Comparison of ENCODE assay signal across 1 cellular context in the genomic region with DNA sequence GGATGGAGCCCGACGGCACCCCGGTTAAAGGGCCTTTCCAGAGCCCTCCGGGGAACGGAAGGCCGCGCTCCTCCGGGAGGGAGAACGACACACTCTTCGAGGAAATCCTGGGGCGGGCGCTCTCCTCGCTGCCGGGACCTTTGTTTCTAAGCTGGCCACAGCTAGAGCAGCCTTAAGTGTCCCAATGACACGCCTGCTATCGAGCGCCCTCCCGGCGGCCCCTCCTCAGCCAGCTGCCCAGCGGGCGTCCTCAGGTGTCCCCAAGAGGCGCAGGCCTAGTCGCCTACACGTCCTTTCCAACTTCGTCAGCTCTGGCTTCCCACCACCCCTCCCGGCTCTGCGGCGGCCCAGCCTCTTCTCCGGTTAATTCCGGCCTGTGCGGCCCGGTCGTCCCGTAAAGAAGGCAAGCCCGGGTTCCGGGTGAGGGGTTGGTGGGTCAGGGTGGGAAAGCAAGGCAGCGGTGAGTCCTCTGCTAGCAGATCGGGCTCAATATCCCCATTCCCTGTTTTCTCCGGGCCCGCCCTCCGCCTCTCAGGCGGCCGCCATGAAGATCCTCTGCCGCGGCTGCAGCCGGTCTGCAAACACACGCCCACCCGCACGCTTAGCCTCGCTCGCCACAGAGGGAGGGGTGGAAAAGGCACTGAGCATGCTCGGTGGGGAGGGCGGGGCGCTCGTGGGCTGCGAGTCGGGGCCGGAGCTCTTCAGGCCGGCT.
TF ChIP-seq lines count a peak whose summit lies in the region.

No MANE protein-coding gene starts in this region.

TF ChIP-seq in K562, 482 proteins besides CTCF, POLR2A, EP300 and RAD21 (continued from another document and continues in another):
- TF ChIP-seq PTRF (tag; IDR thresholded peaks at IDR 0.05): no peak
- no peak for TF ChIP-seq ETS2 (tag; IDR thresholded peaks at IDR 0.05; ENCODE audit: borderline replicate concordance, poor library complexity, severe bottlenecking)
- TF ChIP-seq HDAC8 (tag; IDR thresholded peaks at IDR 0.05): no peak
- TF ChIP-seq CGGBP1 (CRISPR knock-in tag; IDR thresholded peaks at IDR 0.05): no peak; the same call in 1 of the 2 replicates
- no peak for TF ChIP-seq ASH1L (IDR thresholded peaks at IDR 0.05; ENCODE audit: borderline replicate concordance, low read depth, partially characterized antibody)
- TF ChIP-seq EZH2 (IDR thresholded peaks at IDR 0.05; ENCODE audit: borderline replicate concordance, low read depth, low read length): no peak
- TF ChIP-seq KLF6 (CRISPR knock-in tag; IDR thresholded peaks at IDR 0.05; ENCODE audit: borderline replicate concordance): peak; percentile 27; the same call in 1 of the 2 replicates
- TF ChIP-seq CBX2 (IDR thresholded peaks at IDR 0.05; ENCODE audit: insufficient read depth, low read length, poor library complexity, severe bottlenecking): no peak
- TF ChIP-seq CBX5 (IDR thresholded peaks at IDR 0.05; ENCODE audit: borderline replicate concordance, low read depth): no peak
- TF ChIP-seq FOXJ3 (CRISPR knock-in tag; IDR thresholded peaks at IDR 0.05): no peak
- no peak for TF ChIP-seq XRCC4 (IDR thresholded peaks at IDR 0.05; ENCODE audit: extremely low read depth, insufficient read depth, insufficient read length)
- TF ChIP-seq KLF16 (IDR thresholded peaks at IDR 0.05): no peak; the same call in 1 of the 2 replicates
- TF ChIP-seq TSC22D4 (tag; IDR thresholded peaks at IDR 0.05): no peak
- no peak for TF ChIP-seq ZKSCAN1 (IDR thresholded peaks at IDR 0.05; ENCODE audit: low read depth, low read length)
- TF ChIP-seq MTA2 (IDR thresholded peaks at IDR 0.05; ENCODE audit: low read depth): no peak
- no peak for TF ChIP-seq NEUROD1 (IDR thresholded peaks at IDR 0.05; ENCODE audit: borderline replicate concordance, low read depth, low read length, partially characterized antibody)
- no peak for TF ChIP-seq XRCC5 (IDR thresholded peaks at IDR 0.05; ENCODE audit: low read depth, low read length)
- no peak for TF ChIP-seq BMI1 (IDR thresholded peaks at IDR 0.05; ENCODE audit: low read length)
- TF ChIP-seq, protein P1, sequence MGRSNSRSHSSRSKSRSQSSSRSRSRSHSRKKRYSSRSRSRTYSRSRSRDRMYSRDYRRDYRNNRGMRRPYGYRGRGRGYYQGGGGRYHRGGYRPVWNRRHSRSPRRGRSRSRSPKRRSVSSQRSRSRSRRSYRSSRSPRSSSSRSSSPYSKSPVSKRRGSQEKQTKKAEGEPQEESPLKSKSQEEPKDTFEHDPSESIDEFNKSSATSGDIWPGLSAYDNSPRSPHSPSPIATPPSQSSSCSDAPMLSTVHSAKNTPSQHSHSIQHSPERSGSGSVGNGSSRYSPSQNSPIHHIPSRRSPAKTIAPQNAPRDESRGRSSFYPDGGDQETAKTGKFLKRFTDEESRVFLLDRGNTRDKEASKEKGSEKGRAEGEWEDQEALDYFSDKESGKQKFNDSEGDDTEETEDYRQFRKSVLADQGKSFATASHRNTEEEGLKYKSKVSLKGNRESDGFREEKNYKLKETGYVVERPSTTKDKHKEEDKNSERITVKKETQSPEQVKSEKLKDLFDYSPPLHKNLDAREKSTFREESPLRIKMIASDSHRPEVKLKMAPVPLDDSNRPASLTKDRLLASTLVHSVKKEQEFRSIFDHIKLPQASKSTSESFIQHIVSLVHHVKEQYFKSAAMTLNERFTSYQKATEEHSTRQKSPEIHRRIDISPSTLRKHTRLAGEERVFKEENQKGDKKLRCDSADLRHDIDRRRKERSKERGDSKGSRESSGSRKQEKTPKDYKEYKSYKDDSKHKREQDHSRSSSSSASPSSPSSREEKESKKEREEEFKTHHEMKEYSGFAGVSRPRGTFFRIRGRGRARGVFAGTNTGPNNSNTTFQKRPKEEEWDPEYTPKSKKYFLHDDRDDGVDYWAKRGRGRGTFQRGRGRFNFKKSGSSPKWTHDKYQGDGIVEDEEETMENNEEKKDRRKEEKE (IDR thresholded peaks at IDR 0.05; ENCODE audit: borderline replicate concordance in 1 of 2, control insufficient read depth in 1 of 2, low read depth in 2 of 2, low read length in 1 of 2): no peak
- TF ChIP-seq GTF2B (IDR thresholded peaks at IDR 0.05; ENCODE audit: extremely low read depth, insufficient read length): no peak
- TF ChIP-seq NRF1 (conservative IDR thresholded peaks at IDR 0.05 in 1 of 2, IDR thresholded peaks at IDR 0.05 in 1 of 2): peak; percentile 86 to 88
- TF ChIP-seq FOS (IDR thresholded peaks at IDR 0.05; ENCODE audit: extremely low read depth, insufficient read length): no peak
- peak; percentile 78 for TF ChIP-seq TAF1 (IDR thresholded peaks at IDR 0.05; ENCODE audit: control insufficient read depth, extremely low read depth, insufficient read depth, low read length, severe bottlenecking)
- no peak for TF ChIP-seq ARID2 (IDR thresholded peaks at IDR 0.05)
- TF ChIP-seq, protein P2, sequence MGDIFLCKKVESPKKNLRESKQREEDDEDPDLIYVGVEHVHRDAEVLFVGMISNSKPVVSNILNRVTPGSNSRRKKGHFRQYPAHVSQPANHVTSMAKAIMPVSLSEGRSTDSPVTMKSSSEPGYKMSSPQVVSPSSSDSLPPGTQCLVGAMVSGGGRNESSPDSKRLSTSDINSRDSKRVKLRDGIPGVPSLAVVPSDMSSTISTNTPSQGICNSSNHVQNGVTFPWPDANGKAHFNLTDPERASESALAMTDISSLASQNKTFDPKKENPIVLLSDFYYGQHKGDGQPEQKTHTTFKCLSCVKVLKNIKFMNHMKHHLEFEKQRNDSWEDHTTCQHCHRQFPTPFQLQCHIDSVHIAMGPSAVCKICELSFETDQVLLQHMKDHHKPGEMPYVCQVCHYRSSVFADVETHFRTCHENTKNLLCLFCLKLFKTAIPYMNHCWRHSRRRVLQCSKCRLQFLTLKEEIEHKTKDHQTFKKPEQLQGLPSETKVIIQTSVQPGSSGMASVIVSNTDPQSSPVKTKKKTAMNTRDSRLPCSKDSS (IDR thresholded peaks at IDR 0.05; ENCODE audit: low read depth, partially characterized antibody): no peak
- no peak for TF ChIP-seq FOXA1 (IDR thresholded peaks at IDR 0.05; ENCODE audit: borderline replicate concordance)
- TF ChIP-seq DDX20 (tag; IDR thresholded peaks at IDR 0.05; ENCODE audit: low read depth): no peak
- TF ChIP-seq ZNF224 (CRISPR knock-in tag; IDR thresholded peaks at IDR 0.05): no peak
- TF ChIP-seq KAT8 (IDR thresholded peaks at IDR 0.05; ENCODE audit: low read depth): no peak
- no peak for TF ChIP-seq KLF1 (tag; IDR thresholded peaks at IDR 0.05)
- peak; percentile 66 for TF ChIP-seq TBP (optimal IDR thresholded peaks at IDR 0.05; ENCODE audit: low read depth, low read length)
- TF ChIP-seq RB1 (IDR thresholded peaks at IDR 0.05; ENCODE audit: low read depth): no peak
- TF ChIP-seq HEY1 (CRISPR knock-in tag; IDR thresholded peaks at IDR 0.05; ENCODE audit: borderline replicate concordance): no peak
- TF ChIP-seq SRSF9 (IDR thresholded peaks at IDR 0.05; ENCODE audit: borderline replicate concordance, low read depth, low read length): no peak
- TF ChIP-seq, protein P3, sequence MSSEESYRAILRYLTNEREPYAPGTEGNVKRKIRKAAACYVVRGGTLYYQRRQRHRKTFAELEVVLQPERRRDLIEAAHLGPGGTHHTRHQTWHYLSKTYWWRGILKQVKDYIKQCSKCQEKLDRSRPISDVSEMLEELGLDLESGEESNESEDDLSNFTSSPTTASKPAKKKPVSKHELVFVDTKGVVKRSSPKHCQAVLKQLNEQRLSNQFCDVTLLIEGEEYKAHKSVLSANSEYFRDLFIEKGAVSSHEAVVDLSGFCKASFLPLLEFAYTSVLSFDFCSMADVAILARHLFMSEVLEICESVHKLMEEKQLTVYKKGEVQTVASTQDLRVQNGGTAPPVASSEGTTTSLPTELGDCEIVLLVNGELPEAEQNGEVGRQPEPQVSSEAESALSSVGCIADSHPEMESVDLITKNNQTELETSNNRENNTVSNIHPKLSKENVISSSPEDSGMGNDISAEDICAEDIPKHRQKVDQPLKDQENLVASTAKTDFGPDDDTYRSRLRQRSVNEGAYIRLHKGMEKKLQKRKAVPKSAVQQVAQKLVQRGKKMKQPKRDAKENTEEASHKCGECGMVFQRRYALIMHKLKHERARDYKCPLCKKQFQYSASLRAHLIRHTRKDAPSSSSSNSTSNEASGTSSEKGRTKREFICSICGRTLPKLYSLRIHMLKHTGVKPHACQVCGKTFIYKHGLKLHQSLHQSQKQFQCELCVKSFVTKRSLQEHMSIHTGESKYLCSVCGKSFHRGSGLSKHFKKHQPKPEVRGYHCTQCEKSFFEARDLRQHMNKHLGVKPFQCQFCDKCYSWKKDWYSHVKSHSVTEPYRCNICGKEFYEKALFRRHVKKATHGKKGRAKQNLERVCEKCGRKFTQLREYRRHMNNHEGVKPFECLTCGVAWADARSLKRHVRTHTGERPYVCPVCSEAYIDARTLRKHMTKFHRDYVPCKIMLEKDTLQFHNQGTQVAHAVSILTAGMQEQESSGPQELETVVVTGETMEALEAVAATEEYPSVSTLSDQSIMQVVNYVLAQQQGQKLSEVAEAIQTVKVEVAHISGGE (CRISPR knock-in tag; IDR thresholded peaks at IDR 0.05): peak in 1 of 3 experiments; percentile 75; a peak in 2 of 6 replicates
- no peak for TF ChIP-seq TAF15 (IDR thresholded peaks at IDR 0.05; ENCODE audit: low read depth, low read length)
- TF ChIP-seq ZNF518B (CRISPR knock-in tag; IDR thresholded peaks at IDR 0.05): no peak
- peak; percentile 84 for TF ChIP-seq L3MBTL2 (IDR thresholded peaks at IDR 0.05)
- no peak for TF ChIP-seq SMARCA4 (IDR thresholded peaks at IDR 0.05)
- TF ChIP-seq DIDO1 (tag; IDR thresholded peaks at IDR 0.05; ENCODE audit: low read depth): no peak
- TF ChIP-seq BRF1 (IDR thresholded peaks at IDR 0.05; ENCODE audit: borderline replicate concordance, extremely low read depth, insufficient read length): no peak
- no peak for TF ChIP-seq E2F4 (CRISPR knock-in tag; IDR thresholded peaks at IDR 0.05; ENCODE audit: low read depth)
- TF ChIP-seq ZNF277 (CRISPR knock-in tag; IDR thresholded peaks at IDR 0.05; ENCODE audit: borderline replicate concordance): no peak
